Comparison of ENCODE assay signal across 1 cellular context in genomic region chr12:27243804-27244679, GRCh38.
A peak's percentile ranks its signal among the peaks of the same experiment; 100 is the strongest.
TF ChIP-seq lines count a peak whose summit lies in the region.

STK38L (plus strand) TSS chr12:27244286; CDS start chr12:27297721, 53,435 bp downstream.

TF ChIP-seq in GM23338, 12 proteins besides CTCF, POLR2A, EP300 and RAD21 (continued from another document):
- no peak for TF ChIP-seq ZNF462 (CRISPR knock-in tag; IDR thresholded peaks at IDR 0.05)
- no peak for TF ChIP-seq STAT1 (IDR thresholded peaks at IDR 0.05; ENCODE audit: unreplicated experiment)
- TF ChIP-seq CREB1 (CRISPR knock-in tag; IDR thresholded peaks at IDR 0.05; ENCODE audit: low read depth): peak; percentile 98
- no peak for TF ChIP-seq NANOG (IDR thresholded peaks at IDR 0.05; ENCODE audit: borderline replicate concordance)
- TF ChIP-seq POLR2AphosphoS5 (IDR thresholded peaks at IDR 0.05; ENCODE audit: low read depth): peak; percentile 88
- TF ChIP-seq JUNB (IDR thresholded peaks at IDR 0.05; ENCODE audit: unreplicated experiment): no peak
TF ChIP-seq in GM23338: peak in this region for 4.
